9 cellular contexts compared by ENCODE assay signal in the genomic region with DNA sequence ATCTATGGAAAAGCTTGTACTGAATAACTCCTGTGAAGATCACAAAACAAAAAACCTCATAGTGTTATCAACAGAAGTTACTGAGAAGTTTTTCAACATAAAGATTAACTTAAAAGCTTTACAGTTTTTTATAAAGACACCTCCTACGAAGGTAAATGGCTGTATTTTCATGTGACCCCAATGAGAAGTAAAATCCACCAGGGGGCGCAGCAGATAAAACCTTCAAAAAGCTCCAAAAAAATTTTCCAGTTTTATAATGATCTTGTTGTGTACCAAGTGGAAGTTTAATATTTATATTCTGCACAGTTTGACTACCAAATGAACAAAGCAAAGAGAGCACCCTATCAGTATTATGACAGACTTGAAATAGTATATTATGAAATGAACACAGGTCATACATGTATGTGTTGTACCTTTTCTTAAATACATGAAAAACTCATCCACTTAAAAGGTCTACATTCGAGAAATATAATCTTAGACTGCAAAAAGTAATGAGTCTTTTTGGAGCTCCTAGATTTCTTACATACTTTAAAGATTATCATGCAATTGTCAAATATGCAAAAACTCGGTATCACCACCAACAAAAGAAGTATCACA. TPM values are rescaled to one million over a fixed set of nuclear protein-coding genes. Genes with fewer than 3 reads are reported as not detected.
DNase-seq lines count a peak whose midpoint lies in the region; ATAC-seq and TF ChIP-seq lines count a peak whose summit lies in the region.
"Had no signal": no experiment of that assay in that cellular context is flagged by ENCODE, and none has a peak within 500 bp of the region (broad histone marks: within the 10 kb centered on the region; RNA-seq: fewer than 3 reads in every experiment).

No MANE protein-coding gene starts in this region.

- H3K9ac ChIP-seq in Karpas-422 (ENCODE audit: low read length), result no peak overlapping the region

- intact Hi-C loops in activated CD4-positive, alpha-beta T cell treated with anti-CD3 and anti-CD28 coated beads, Interleukin-2, amount 10 ng/mL, durations not matched to agents 24 days and 14 days (cut with micrococcal nuclease), result loop anchor here (2.0 kb wide), 1 partner anchor 87 kb away; no protein-coding TSS in a partner anchor

- no peak overlapping the region for H3K4me2 ChIP-seq in Karpas-422 (ENCODE audit: low read depth, low read length, poor library complexity, severe bottlenecking)

- H4K20me1 ChIP-seq in Karpas-422 (ENCODE audit: insufficient read depth, low read depth, low read length), result no peaks in the 10 kb centered on the region

- peaks cover 29% of the 10 kb centered on the region for H3K4me1 Mint-ChIP-seq in activated CD4-positive, alpha-beta T cell treated with anti-CD3 and anti-CD28 coated beads, Interleukin-2, amount 10 ng/mL, durations not matched to agents 24 days and 14 days

- TF ChIP-seq CTCF in fibroblast of pulmonary artery (IDR thresholded peaks at IDR 0.05; ENCODE audit: low read length, missing control alignments) (peak; percentile 67), retinal pigment epithelial cell (conservative IDR thresholded peaks at IDR 0.05; ENCODE audit: low read depth, low read length) (peak; percentile 72)

- H3K79me2 ChIP-seq in Karpas-422 (ENCODE audit: low read length), result peaks cover 96% of the 10 kb centered on the region

- H3K27me3 Mint-ChIP-seq in activated CD4-positive, alpha-beta T cell treated with anti-CD3 and anti-CD28 coated beads, Interleukin-2, amount 10 ng/mL, durations not matched to agents 24 days and 14 days, result no peaks in the 10 kb centered on the region

- H3K27me3 ChIP-seq in Karpas-422 (ENCODE audit: low read length), result no peaks in the 10 kb centered on the region

- H3K9me2 ChIP-seq in Karpas-422 (replicated peaks; ENCODE audit: insufficient read depth, low read length), result no peaks in the 10 kb centered on the region

- ATAC-seq in HG03439 (IDR thresholded peaks at IDR 0.05; ENCODE audit: unreplicated experiment), result no peak

- H3K9me3 Mint-ChIP-seq in activated CD4-positive, alpha-beta T cell treated with anti-CD3 and anti-CD28 coated beads, Interleukin-2, amount 10 ng/mL, durations not matched to agents 24 days and 14 days, result no peaks in the 10 kb centered on the region

- no peak overlapping the region for H3K27ac Mint-ChIP-seq in activated CD4-positive, alpha-beta T cell treated with anti-CD3 and anti-CD28 coated beads, Interleukin-2, amount 10 ng/mL, durations not matched to agents 24 days and 14 days

- H3K9me3 ChIP-seq in Karpas-422 (ENCODE audit: low read length), result no peaks in the 10 kb centered on the region

- no peak overlapping the region for H3K27ac ChIP-seq in Karpas-422 (ENCODE audit: low read length)

- H3K4me3 ChIP-seq in fibroblast of pulmonary artery (replicated peaks; ENCODE audit: low read depth, low read length) (no peak overlapping the region), retinal pigment epithelial cell (ENCODE audit: low read length) (no peak overlapping the region), Karpas-422 (ENCODE audit: low read length) (no peak overlapping the region)
- H3K4me3 ChIP-seq: lung had no signal

- peak; percentile 45 for DNase-seq in DMS114 treated with DMSO at 0.1 percent for 48 hours (lab: John Stamatoyannopoulos, UW; ENCODE audit: unreplicated experiment)
- DNase-seq in LoVo (ENCODE audit: low spot score), result peak; percentile 23
- DNase-seq in activated CD4-positive, alpha-beta T cell treated with anti-CD3 and anti-CD28 coated beads, Interleukin-2, amount 10 ng/mL, durations not matched to agents 24 days and 14 days, result peak; percentile 76
- DNase-seq in fibroblast of pulmonary artery (ENCODE audit: low read depth), result peak; percentile 71
- no peak for DNase-seq in retinal pigment epithelial cell (ENCODE audit: low read depth)
- no peak for DNase-seq in NCI-H2107 treated with DMSO at 0.1 percent for 48 hours (lab: John Stamatoyannopoulos, UW; ENCODE audit: unreplicated experiment)
- DNase-seq in Karpas-422, result no peak

- H2AFZ ChIP-seq in Karpas-422 (ENCODE audit: low read length), result no peak overlapping the region

- no peak overlapping the region for H3K4me3 Mint-ChIP-seq in activated CD4-positive, alpha-beta T cell treated with anti-CD3 and anti-CD28 coated beads, Interleukin-2, amount 10 ng/mL, durations not matched to agents 24 days and 14 days

- H3K36me3 Mint-ChIP-seq in activated CD4-positive, alpha-beta T cell treated with anti-CD3 and anti-CD28 coated beads, Interleukin-2, amount 10 ng/mL, durations not matched to agents 24 days and 14 days (ENCODE audit: low read depth), result no peaks in the 10 kb centered on the region

- peaks cover 65% of the 10 kb centered on the region for H3K4me1 ChIP-seq in Karpas-422 (ENCODE audit: low read length)

- no peaks in the 10 kb centered on the region for H3K36me3 ChIP-seq in Karpas-422 (ENCODE audit: insufficient read depth, low read length)

RNA-seq across cellular contexts. Expression of a gene that starts 38.5 kb away (rescaled TPM):
- total RNA-seq in activated CD4-positive, alpha-beta T cell treated with anti-CD3 and anti-CD28 coated beads, Interleukin-2, amount 10 ng/mL, durations not matched to agents 24 days and 14 days, result 35.4 and 38.4 TPM in 2 replicates
- total RNA-seq in Karpas-422 (2014; rRNA removed; shearing (Covaris generic); ENCODE audit: low replicate concordance), result 28.3 and 52.2 TPM in 2 replicates

RNA-seq across cellular contexts. Expression of a gene that starts 56.1 kb away (rescaled TPM):
- 83.5 and 83.8 TPM in 2 replicates for total RNA-seq in activated CD4-positive, alpha-beta T cell treated with anti-CD3 and anti-CD28 coated beads, Interleukin-2, amount 10 ng/mL, durations not matched to agents 24 days and 14 days
- 24.1 and 55.9 TPM in 2 replicates for total RNA-seq in Karpas-422 (2014; rRNA removed; shearing (Covaris generic); ENCODE audit: low replicate concordance)

Comparison
In these comparisons a context has a peak if more than half of its experiments do, and no peak if none do; other contexts are left out.
1. DNase-seq: peak in DMS114 treated with DMSO at 0.1 percent for 48 hours (single experiment), LoVo (single experiment), activated CD4-positive, alpha-beta T cell treated with anti-CD3 and anti-CD28 coated beads, Interleukin-2, amount 10 ng/mL, durations not matched to agents 24 days and 14 days (single experiment) and fibroblast of pulmonary artery (single experiment); none in retinal pigment epithelial cell (single experiment), NCI-H2107 treated with DMSO at 0.1 percent for 48 hours (single experiment) and Karpas-422 (single experiment).